In genomic region chr11:110434952-110435779, GRCh38 we compare ENCODE assay signal across 9 cellular contexts. TPM values are rescaled to one million over a fixed set of nuclear protein-coding genes. Genes with fewer than 3 reads are reported as not detected.
A peak's percentile ranks its signal among the peaks of the same experiment; 100 is the strongest.
DNase-seq lines count a peak whose midpoint lies in the region; ATAC-seq and TF ChIP-seq lines count a peak whose summit lies in the region.
"Had no signal": no experiment of that assay in that cellular context is flagged by ENCODE, and none has a peak within 500 bp of the region (broad histone marks: within the 10 kb centered on the region; RNA-seq: fewer than 3 reads in every experiment).

No MANE protein-coding gene starts in this region.

- no peak overlapping the region for H3K27ac Mint-ChIP-seq in T-helper 17 cell
- H3K27ac Mint-ChIP-seq: natural killer cell treated with Interleukin-12 subunit alpha and Interleukin-12 subunit beta and Interleukin-15 and Interleukin-18, amount 100 ng/mL, for 72 hours had no signal

- BruUV-seq in OCI-LY7 (replicated peaks; lab: Mats Ljungman, UMichigan): no TSS peak

- intact Hi-C loops in OCI-LY7 (cut with micrococcal nuclease; ENCODE audit: unreplicated experiment): loop anchor here (5.0 kb wide), 4 partner anchors 108 to 1012 kb away; partner anchors contain the start of gene RDX

- no peak overlapping the region for H3K4me2 ChIP-seq in OCI-LY7 (ENCODE audit: low read length)

- H3K27me3 ChIP-seq in GM06990 (replicated peaks; ENCODE audit: control insufficient read depth, insufficient read depth, low read length): no peaks in the 10 kb centered on the region
- H3K27me3 ChIP-seq in kidney epithelial cell (ENCODE audit: control insufficient read depth, insufficient read depth, low read length): no peaks in the 10 kb centered on the region

- CTCF ChIA-PET in OCI-LY7 (lab: Charles Lee; ENCODE audit: unreplicated experiment): interaction anchor here (0.6 to 1.2 kb wide), 3 partner anchors 35 to 107 kb away, joined by 3 to 4 read pairs (median 3); no protein-coding TSS in a partner anchor

- H3K27me3 Mint-ChIP-seq in T-helper 17 cell: no peaks in the 10 kb centered on the region
- H3K27me3 Mint-ChIP-seq: natural killer cell treated with Interleukin-12 subunit alpha and Interleukin-12 subunit beta and Interleukin-15 and Interleukin-18, amount 100 ng/mL, for 72 hours had no signal

- peaks cover 32% of the 10 kb centered on the region for H3K4me1 ChIP-seq in OCI-LY7 (ENCODE audit: insufficient read depth, low read length, poor library complexity, severe bottlenecking)

- no peaks in the 10 kb centered on the region for H3K9me2 ChIP-seq in OCI-LY7 (ENCODE audit: insufficient read depth, low read length)

- DNase-seq in GM06990 (ENCODE audit: extremely low read depth, insufficient read length) (no peak), OCI-LY7 (ENCODE audit: low spot score) (peak; percentile 47), kidney epithelial cell (ENCODE audit: low read depth) (no peak), cerebellar nuclear complex (lab: John Stamatoyannopoulos, UW) (no peak), T-helper 17 cell (no peak), 8988T (no peak), hypothalamus (lab: John Stamatoyannopoulos, UW) (no peak)

- H3K9me3 ChIP-seq in OCI-LY7 (ENCODE audit: low read length): peaks cover 2% of the 10 kb centered on the region; the same call in 1 of the 2 replicates
- no peaks in the 10 kb centered on the region for H3K9me3 ChIP-seq in T-helper 17 cell (ENCODE audit: control insufficient read depth, low read length, poor library complexity, severe bottlenecking)

- H2AFZ ChIP-seq in OCI-LY7 (ENCODE audit: low read length): no peak overlapping the region

- H4K20me1 ChIP-seq in OCI-LY7 (ENCODE audit: insufficient read depth, low read length): peaks cover 16% of the 10 kb centered on the region

- TF ChIP-seq CTCF in GM06990 (IDR thresholded peaks at IDR 0.05; ENCODE audit: insufficient read depth, low read length, poor library complexity, severe bottlenecking): peak; percentile 53
- TF ChIP-seq CTCF in OCI-LY7 (conservative IDR thresholded peaks at IDR 0.05; ENCODE audit: low read length): peak; percentile 79
- peak; percentile 41 for TF ChIP-seq CTCF in kidney epithelial cell (IDR thresholded peaks at IDR 0.05; ENCODE audit: insufficient read depth, low read length, poor library complexity, severe bottlenecking)

- peaks cover 7% of the 10 kb centered on the region for H3K36me3 Mint-ChIP-seq in T-helper 17 cell (ENCODE audit: low read depth)

- H3K4me3 ChIP-seq in GM06990 (replicated peaks; ENCODE audit: low read depth, low read length): no peak overlapping the region
- no peak overlapping the region for H3K4me3 ChIP-seq in OCI-LY7 (ENCODE audit: low read depth, low read length, poor library complexity, severe bottlenecking)
- H3K4me3 ChIP-seq in kidney epithelial cell (ENCODE audit: low read depth, low read length): no peak overlapping the region

- H3K79me2 ChIP-seq in OCI-LY7 (ENCODE audit: insufficient read depth, low read depth, low read length): peaks cover 82% of the 10 kb centered on the region

- H3K36me3 ChIP-seq in GM06990 (ENCODE audit: control insufficient read depth, insufficient read depth, low read length) (no peaks in the 10 kb centered on the region; the same call in 1 of the 2 replicates), OCI-LY7 (ENCODE audit: insufficient read depth, low read length) (peaks cover 41% of the 10 kb centered on the region), kidney epithelial cell (ENCODE audit: control insufficient read depth, insufficient read depth, low read length) (no peaks in the 10 kb centered on the region)

- H3K27ac ChIP-seq in OCI-LY7 (ENCODE audit: low read depth, low read length, poor library complexity, severe bottlenecking): no peak overlapping the region

- peak; percentile 10 for ATAC-seq in GM21423 (IDR thresholded peaks at IDR 0.05; ENCODE audit: unreplicated experiment)
- no peak for ATAC-seq in T-helper 17 cell

- POLR2A ChIA-PET in OCI-LY7 (lab: Charles Lee): interaction anchor here (0.6 to 2.5 kb wide), 5 partner anchors 8 to 1884 kb away, joined by 3 to 8 read pairs (median 4); no protein-coding TSS in a partner anchor

- H3K4me3 Mint-ChIP-seq in T-helper 17 cell: no peak overlapping the region

- peaks cover 54% of the 10 kb centered on the region for H3K4me1 Mint-ChIP-seq in T-helper 17 cell

RNA-seq across cellular contexts. Expression of gene FDX1, which starts 5.4 kb away (rescaled TPM):
- 13.3 and 14.3 TPM in 2 replicates for total RNA-seq in OCI-LY7 (2014; rRNA removed; shearing (Covaris generic))
- total RNA-seq in OCI-LY7 (2022) (15.6 and 15.9 TPM in 2 replicates), kidney epithelial cell (10.3 and 11.5 TPM in 2 replicates), T-helper 17 cell (10 to 100 TPM; 12.0 to 12.1 TPM)
